ENCODE assay signal across 8 cellular contexts in genomic region chr10:119207713-119208552, GRCh38. TPM values are rescaled to one million over a fixed set of nuclear protein-coding genes. Genes with fewer than 3 reads are reported as not detected.
A peak's percentile ranks its signal among the peaks of the same experiment; 100 is the strongest.
DNase-seq lines count a peak whose midpoint lies in the region; ATAC-seq and TF ChIP-seq lines count a peak whose summit lies in the region.

No MANE protein-coding gene starts in this region.

- no peak for TF ChIP-seq CTCF in PC-3 (conservative IDR thresholded peaks at IDR 0.05; ENCODE audit: low read depth, low read length)
- TF ChIP-seq CTCF in glutamatergic neuron (IDR thresholded peaks at IDR 0.05; ENCODE audit: partially characterized antibody, unreplicated experiment) = no peak
- no peak for TF ChIP-seq CTCF in neutrophil (IDR thresholded peaks at IDR 0.05)

- H3K36me3 ChIP-seq in PC-3 (ENCODE audit: low read depth, low read length) = no peaks in the 10 kb centered on the region
- no peaks in the 10 kb centered on the region for H3K36me3 ChIP-seq in neutrophil
- no peaks in the 10 kb centered on the region for H3K36me3 ChIP-seq in aorta (ENCODE audit: control insufficient read depth in 1 of 2, insufficient read depth in 2 of 2, low read length in 1 of 2)

- peak overlapping the region; percentile 91 for H3K4me2 ChIP-seq in PC-3 (ENCODE audit: low read length)

- H3K9me2 ChIP-seq in PC-3 (replicated peaks; ENCODE audit: low read length) = no peaks in the 10 kb centered on the region

- DNase-seq in PC-3 (peak; percentile 39), glutamatergic neuron (peak; percentile 40), aorta (peak; percentile 71 to 84), NCI-H2081 (lab: John Stamatoyannopoulos, UW) (no peak)
- DNase-seq in activated naive CD8-positive, alpha-beta T cell treated with anti-CD3 and anti-CD28 coated beads for 36 hours = peak; percentile 60

- H3K4me3 Mint-ChIP-seq in activated naive CD8-positive, alpha-beta T cell treated with anti-CD3 and anti-CD28 coated beads for 36 hours = peak overlapping the region; percentile 89
- H3K4me3 Mint-ChIP-seq in glutamatergic neuron (ENCODE audit: unreplicated experiment) = peak overlapping the region; percentile 99

- H3K4me3 ChIP-seq in PC-3 (ENCODE audit: low read length) (peak overlapping the region; percentile 78), neutrophil (ENCODE audit: low read depth in 1 of 2, low read length in 1 of 2) (peak overlapping the region; percentile 65 to 84), aorta (ENCODE audit: low read length in 2 of 2) (peak overlapping the region; percentile 29 to 89)

- H3K9me3 Mint-ChIP-seq in activated naive CD8-positive, alpha-beta T cell treated with anti-CD3 and anti-CD28 coated beads for 36 hours = no peaks in the 10 kb centered on the region
- peaks cover 15% of the 10 kb centered on the region for H3K9me3 Mint-ChIP-seq in glutamatergic neuron (ENCODE audit: unreplicated experiment)

- H3K9me3 ChIP-seq in PC-3 (ENCODE audit: low read length) = no peaks in the 10 kb centered on the region
- no peaks in the 10 kb centered on the region for H3K9me3 ChIP-seq in neutrophil
- H3K9me3 ChIP-seq in aorta (ENCODE audit: control insufficient read depth, low read length) = no peaks in the 10 kb centered on the region

- CTCF ChIA-PET in PC-3 (lab: Charles Lee) = interaction anchor here (0.7 to 1.0 kb wide), 2 partner anchors 10 to 249 kb away, joined by 3 to 4 read pairs; no protein-coding TSS in a partner anchor

- no TSS peak for BruUV-seq in PC-3 (replicated peaks; lab: Mats Ljungman, UMichigan)

- H3K27me3 Mint-ChIP-seq in activated naive CD8-positive, alpha-beta T cell treated with anti-CD3 and anti-CD28 coated beads for 36 hours = no peaks in the 10 kb centered on the region
- peaks cover 14% of the 10 kb centered on the region for H3K27me3 Mint-ChIP-seq in glutamatergic neuron (ENCODE audit: unreplicated experiment)

- POLR2A ChIA-PET in PC-3 (lab: Charles Lee; ENCODE audit: unreplicated experiment) = interaction anchor here (0.6 kb wide), 1 partner anchor 334 kb away, joined by 6 read pairs; the partner anchor contains the start of gene RGS10

- peak overlapping the region; percentile 80 for H2AFZ ChIP-seq in PC-3 (ENCODE audit: low read length)

- peaks cover 53% of the 10 kb centered on the region for H3K4me1 Mint-ChIP-seq in activated naive CD8-positive, alpha-beta T cell treated with anti-CD3 and anti-CD28 coated beads for 36 hours
- peaks cover 29% of the 10 kb centered on the region for H3K4me1 Mint-ChIP-seq in glutamatergic neuron (ENCODE audit: low read depth, unreplicated experiment)

- H3K4me1 ChIP-seq in PC-3 (ENCODE audit: insufficient read depth, low read length) (peaks cover 40% of the 10 kb centered on the region), neutrophil (ENCODE audit: control insufficient read depth in 1 of 2, insufficient read depth in 1 of 2, low read depth in 1 of 2, low read length in 1 of 2) (peaks cover 34 to 36% of the 10 kb centered on the region in 2 experiments), aorta (ENCODE audit: control insufficient read depth in 1 of 2, insufficient read depth in 2 of 2, low read length in 2 of 2) (peaks cover 0 to 11% of the 10 kb centered on the region in 2 donors)

- H4K20me1 ChIP-seq in PC-3 (ENCODE audit: low read length) = no peaks in the 10 kb centered on the region

- peak overlapping the region; percentile 32; the same call in 1 of the 2 replicates for H3K9ac ChIP-seq in PC-3 (ENCODE audit: low read length)

- peaks cover 5% of the 10 kb centered on the region for H3K36me3 Mint-ChIP-seq in activated naive CD8-positive, alpha-beta T cell treated with anti-CD3 and anti-CD28 coated beads for 36 hours
- H3K36me3 Mint-ChIP-seq in glutamatergic neuron (ENCODE audit: unreplicated experiment) = no peaks in the 10 kb centered on the region

- peak overlapping the region; percentile 88 for H3K27ac Mint-ChIP-seq in activated naive CD8-positive, alpha-beta T cell treated with anti-CD3 and anti-CD28 coated beads for 36 hours
- H3K27ac Mint-ChIP-seq in glutamatergic neuron (ENCODE audit: unreplicated experiment) = peak overlapping the region; percentile 98

- peaks cover 23% of the 10 kb centered on the region for H3K79me2 ChIP-seq in PC-3 (ENCODE audit: low read length)

- 0 to 1% methylated on average over 58 to 62 of the region's 62 CpGs for WGBS in aorta, 2 donors

- intact Hi-C loops in PC-3 (cut with micrococcal nuclease) (loop anchor here (2.0 to 5.0 kb wide), 3 partner anchors 99 to 284 kb away; no protein-coding TSS in a partner anchor), aorta (cut with DNase I) (loop anchor here (1.0 to 5.0 kb wide), 4 partner anchors 44 to 209 kb away; no protein-coding TSS in a partner anchor)

- no peaks in the 10 kb centered on the region for H3F3A ChIP-seq in PC-3 (ENCODE audit: low read length, unreplicated experiment)

- ATAC-seq in GM18511 (IDR thresholded peaks at IDR 0.05; ENCODE audit: unreplicated experiment) = peak; percentile 2
- peak; percentile 1 for ATAC-seq in HG02938 (IDR thresholded peaks at IDR 0.05; ENCODE audit: unreplicated experiment)
- peak; percentile 12 for ATAC-seq in PC-3
- ATAC-seq in aorta (ENCODE audit: low FRiP score) = peak; percentile 24

- H3K27me3 ChIP-seq in PC-3 (ENCODE audit: low read length) = no peaks in the 10 kb centered on the region
- no peaks in the 10 kb centered on the region for H3K27me3 ChIP-seq in neutrophil
- no peaks in the 10 kb centered on the region for H3K27me3 ChIP-seq in aorta (ENCODE audit: control insufficient read depth in 1 of 2, insufficient read depth in 2 of 2, low read length in 1 of 2)

- no peak overlapping the region for H3K27ac ChIP-seq in PC-3 (ENCODE audit: low read length)
- peak overlapping the region; percentile 95 for H3K27ac ChIP-seq in neutrophil
- H3K27ac ChIP-seq in aorta (ENCODE audit: low read depth in 1 of 2, low read length in 2 of 2) = peak overlapping the region; percentile 15 to 57

RNA-seq across cellular contexts. Expression of gene GRK5, which starts 0.6 kb away (rescaled TPM):
- total RNA-seq in PC-3 (2014; rRNA removed) (4.5 and 5.0 TPM in 2 replicates), glutamatergic neuron (ENCODE audit: unreplicated experiment) (77.6 TPM), aorta (100 to 1,000 TPM in 1 of 2 donors, 10 to 100 TPM in 1; 73.8 to 112 TPM)
- total RNA-seq in activated naive CD8-positive, alpha-beta T cell treated with anti-CD3 and anti-CD28 coated beads for 36 hours = 10 to 100 TPM; 12.8 TPM
- polyA plus RNA-seq in aorta = 100 to 1,000 TPM in 1 of 2 donors, 10 to 100 TPM in 1; 98.7 to 104 TPM

RNA-seq across cellular contexts. Expression of gene PRDX3, which starts 29.3 kb away (rescaled TPM):
- total RNA-seq in PC-3 (2014; rRNA removed) = 125 and 153 TPM in 2 replicates
- 100 to 1,000 TPM; 232 to 249 TPM for total RNA-seq in activated naive CD8-positive, alpha-beta T cell treated with anti-CD3 and anti-CD28 coated beads for 36 hours
- total RNA-seq in glutamatergic neuron (ENCODE audit: unreplicated experiment) = 103 TPM
- total RNA-seq in aorta = 10 to 100 TPM; 76.3 to 81.8 TPM
- 100 to 1,000 TPM; 101 to 158 TPM for polyA plus RNA-seq in aorta

RNA-seq across cellular contexts. Expression of gene SFXN4, which starts 42.4 kb away (rescaled TPM):
- 23.6 and 32.8 TPM in 2 replicates for total RNA-seq in PC-3 (2014; rRNA removed)
- total RNA-seq in activated naive CD8-positive, alpha-beta T cell treated with anti-CD3 and anti-CD28 coated beads for 36 hours = 10 to 100 TPM; 63.4 to 63.8 TPM
- 12.2 TPM for total RNA-seq in glutamatergic neuron (ENCODE audit: unreplicated experiment)
- total RNA-seq in aorta = 10 to 100 TPM; 11.6 to 13.4 TPM
- polyA plus RNA-seq in aorta = 10 to 100 TPM; 20.7 to 49.8 TPM

Comparison
In these comparisons a context has a peak if more than half of its experiments do, and no peak if none do; other contexts are left out.
1. DNase-seq: peak in PC-3 (single experiment), activated naive CD8-positive, alpha-beta T cell treated with anti-CD3 and anti-CD28 coated beads for 36 hours (single experiment), glutamatergic neuron (single experiment) and aorta (2 of 2); none in NCI-H2081 (0 of 2).
2. Peak in every context shown above with its lines, with median percentiles within 50 percentile points of each other: ATAC-seq and H3K4me3 ChIP-seq.